In the genomic region with DNA sequence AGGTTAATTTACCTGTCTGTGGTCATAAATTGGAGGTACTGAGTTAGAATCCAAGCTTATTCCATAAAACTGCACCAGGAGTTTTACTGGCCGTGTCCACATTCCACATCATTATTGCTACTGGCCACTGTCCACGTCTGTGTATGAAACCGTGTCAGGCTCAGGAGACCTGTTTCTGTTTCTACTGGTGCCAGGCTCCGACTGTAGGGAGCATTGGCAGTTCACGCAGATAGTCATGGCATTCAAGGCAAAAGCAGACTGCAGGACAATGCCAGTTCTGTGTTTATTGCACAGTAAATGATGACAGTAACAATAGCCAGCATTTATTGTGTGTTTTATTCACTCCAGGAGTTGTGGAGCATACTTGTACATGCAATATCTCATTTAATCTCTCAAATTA, we compare ENCODE assay signal across 1 cellular context.
TF ChIP-seq lines count a peak whose summit lies in the region.

No MANE protein-coding gene starts in this region.

TF ChIP-seq in WTC11, 78 proteins besides CTCF, POLR2A, EP300 and RAD21 (continued from another document):
- TF ChIP-seq ZNF532 (CRISPR knock-in tag; IDR thresholded peaks at IDR 0.05; ENCODE audit: borderline replicate concordance) = no peak
- no peak for TF ChIP-seq ATF1 (CRISPR knock-in tag; IDR thresholded peaks at IDR 0.05)
- TF ChIP-seq, protein P1, sequence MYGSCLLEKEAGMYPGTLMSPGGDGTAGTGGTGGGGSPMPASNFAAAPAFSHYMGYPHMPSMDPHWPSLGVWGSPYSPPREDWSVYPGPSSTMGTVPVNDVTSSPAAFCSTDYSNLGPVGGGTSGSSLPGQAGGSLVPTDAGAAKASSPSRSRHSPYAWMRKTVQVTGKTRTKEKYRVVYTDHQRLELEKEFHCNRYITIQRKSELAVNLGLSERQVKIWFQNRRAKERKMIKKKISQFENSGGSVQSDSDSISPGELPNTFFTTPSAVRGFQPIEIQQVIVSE (CRISPR knock-in tag; IDR thresholded peaks at IDR 0.05; ENCODE audit: borderline replicate concordance) = no peak
- TF ChIP-seq CREM (CRISPR knock-in tag; IDR thresholded peaks at IDR 0.05) = no peak
- TF ChIP-seq KAT7 (CRISPR knock-in tag; IDR thresholded peaks at IDR 0.05; ENCODE audit: borderline replicate concordance) = no peak
- TF ChIP-seq HMGXB4 (CRISPR knock-in tag; IDR thresholded peaks at IDR 0.05) = no peak
TF ChIP-seq in WTC11: peak in this region for 0.
